17 cellular contexts compared by ENCODE assay signal in genomic region chr4:85673540-85673939, GRCh38.
A peak's percentile ranks its signal among the peaks of the same experiment; 100 is the strongest.
DNase-seq lines count a peak whose midpoint lies in the region; ATAC-seq and TF ChIP-seq lines count a peak whose summit lies in the region.
"Had no signal": no experiment of that assay in that cellular context is flagged by ENCODE, and none has a peak within 500 bp of the region (broad histone marks: within the 10 kb centered on the region; RNA-seq: fewer than 3 reads in every experiment).

No MANE protein-coding gene starts in this region.

- H3K4me1 Mint-ChIP-seq in stimulated activated memory B cell treated with anti-CD40 and anti-IgM and Interleukin-4, amounts not matched to agents 10 μg/mL and 1 μg/mL and 100 μg/mL, for 72 hours, result peaks cover 71% of the 10 kb centered on the region
- no peaks in the 10 kb centered on the region for H3K4me1 Mint-ChIP-seq in glutamatergic neuron (ENCODE audit: low read depth, unreplicated experiment)
- H3K4me1 Mint-ChIP-seq: T-cell had no signal

- peak overlapping the region; percentile 9 for H3K4me3 Mint-ChIP-seq in stimulated activated memory B cell treated with anti-CD40 and anti-IgM and Interleukin-4, amounts not matched to agents 10 μg/mL and 1 μg/mL and 100 μg/mL, for 72 hours
- H3K4me3 Mint-ChIP-seq in glutamatergic neuron (ENCODE audit: unreplicated experiment), result no peak overlapping the region
- H3K4me3 Mint-ChIP-seq: CD8-positive, alpha-beta T cell; GM23338; T-cell had no signal

- peak overlapping the region; percentile 64 for H3K27ac Mint-ChIP-seq in stimulated activated memory B cell treated with anti-CD40 and anti-IgM and Interleukin-4, amounts not matched to agents 10 μg/mL and 1 μg/mL and 100 μg/mL, for 72 hours
- H3K27ac Mint-ChIP-seq in glutamatergic neuron (ENCODE audit: unreplicated experiment), result no peak overlapping the region
- H3K27ac Mint-ChIP-seq: CD8-positive, alpha-beta T cell; GM23338; T-cell had no signal

- H3K27me3 ChIP-seq in OCI-LY1 (ENCODE audit: insufficient read depth, low read length), result no peaks in the 10 kb centered on the region
- H3K27me3 ChIP-seq: BE2C had no signal

- no peaks in the 10 kb centered on the region for H3K9me2 ChIP-seq in OCI-LY1 (ENCODE audit: low read depth, low read length)

- no peaks in the 10 kb centered on the region for H3F3A ChIP-seq in OCI-LY1 (ENCODE audit: insufficient read depth, low read length)

- no peaks in the 10 kb centered on the region for H3K9me3 Mint-ChIP-seq in stimulated activated memory B cell treated with anti-CD40 and anti-IgM and Interleukin-4, amounts not matched to agents 10 μg/mL and 1 μg/mL and 100 μg/mL, for 72 hours
- H3K9me3 Mint-ChIP-seq in glutamatergic neuron (ENCODE audit: unreplicated experiment), result peaks cover under 1% of the 10 kb centered on the region

- no peak overlapping the region for H3K4me3 ChIP-seq in OCI-LY1 (ENCODE audit: low read depth, low read length, poor library complexity, severe bottlenecking)
- H3K4me3 ChIP-seq: GM23338 had no signal

- ATAC-seq in GM19351 (IDR thresholded peaks at IDR 0.05; ENCODE audit: unreplicated experiment), result peak; percentile 59
- ATAC-seq in HG02852 (IDR thresholded peaks at IDR 0.05; ENCODE audit: unreplicated experiment), result peak; percentile 58
- ATAC-seq in stimulated activated memory B cell treated with anti-CD40 and anti-IgM and Interleukin-4, amounts not matched to agents 10 μg/mL and 1 μg/mL and 100 μg/mL, for 72 hours, result peak; percentile 56
- ATAC-seq in HG02759 (IDR thresholded peaks at IDR 0.05; ENCODE audit: unreplicated experiment), result no peak
- ATAC-seq: CD8-positive, alpha-beta T cell; GM23338; T-cell had no signal

- H3K79me2 ChIP-seq in OCI-LY1 (ENCODE audit: insufficient read depth, low read length), result peaks cover 30% of the 10 kb centered on the region

- no peaks in the 10 kb centered on the region for H4K20me1 ChIP-seq in OCI-LY1 (ENCODE audit: insufficient read depth, low read length)

- peaks cover 34% of the 10 kb centered on the region for H3K36me3 Mint-ChIP-seq in stimulated activated memory B cell treated with anti-CD40 and anti-IgM and Interleukin-4, amounts not matched to agents 10 μg/mL and 1 μg/mL and 100 μg/mL, for 72 hours
- H3K36me3 Mint-ChIP-seq in glutamatergic neuron (ENCODE audit: unreplicated experiment), result no peaks in the 10 kb centered on the region
- H3K36me3 Mint-ChIP-seq: CD8-positive, alpha-beta T cell; T-cell had no signal

- no peak overlapping the region for H2AFZ ChIP-seq in OCI-LY1 (ENCODE audit: low read length)
- H2AFZ ChIP-seq: GM23338 had no signal

- H3K27ac ChIP-seq in OCI-LY1 (ENCODE audit: low read depth, low read length, poor library complexity, severe bottlenecking), result peak overlapping the region; percentile 66

- H3K4me2 ChIP-seq in OCI-LY1 (ENCODE audit: low read length), result peak overlapping the region; percentile 13; the same call in 1 of the 2 replicates

- no peak overlapping the region; the same call in 1 of the 2 replicates for H3K9ac ChIP-seq in OCI-LY1 (ENCODE audit: low read length)

- H3K9me3 ChIP-seq in OCI-LY1 (ENCODE audit: low read length), result no peaks in the 10 kb centered on the region
- H3K9me3 ChIP-seq: BE2C had no signal

- peaks cover 95% of the 10 kb centered on the region for H3K4me1 ChIP-seq in OCI-LY1 (ENCODE audit: insufficient read depth, low read length, severe bottlenecking)

- no peak for DNase-seq in glutamatergic neuron
- no peak for DNase-seq in activated T-cell treated with anti-CD3 and anti-CD28 coated beads, Interleukin-2, amount 50 U/mL, for 1 hour
- DNase-seq: BE2C; CD8-positive, alpha-beta T cell; GF-D8; KBM-7; NCI-H1092; NCI-H1694; NCI-H345; NCI-H526 treated with DMSO at 0.1 percent for 48 hours; T-cell had no signal

- H3K36me3 ChIP-seq in OCI-LY1 (ENCODE audit: insufficient read depth, low read length), result peaks cover 93% of the 10 kb centered on the region
- H3K36me3 ChIP-seq: BE2C had no signal

- no peaks in the 10 kb centered on the region for H3K27me3 Mint-ChIP-seq in stimulated activated memory B cell treated with anti-CD40 and anti-IgM and Interleukin-4, amounts not matched to agents 10 μg/mL and 1 μg/mL and 100 μg/mL, for 72 hours
- H3K27me3 Mint-ChIP-seq in glutamatergic neuron (ENCODE audit: unreplicated experiment), result peaks cover 2% of the 10 kb centered on the region
- H3K27me3 Mint-ChIP-seq: T-cell had no signal

- no peak for TF ChIP-seq CTCF in OCI-LY1 (IDR thresholded peaks at IDR 0.05; ENCODE audit: low read length)
- no peak for TF ChIP-seq CTCF in glutamatergic neuron (IDR thresholded peaks at IDR 0.05; ENCODE audit: partially characterized antibody, unreplicated experiment)
